ENCODE assay signal across 2 cellular contexts in the genomic region with DNA sequence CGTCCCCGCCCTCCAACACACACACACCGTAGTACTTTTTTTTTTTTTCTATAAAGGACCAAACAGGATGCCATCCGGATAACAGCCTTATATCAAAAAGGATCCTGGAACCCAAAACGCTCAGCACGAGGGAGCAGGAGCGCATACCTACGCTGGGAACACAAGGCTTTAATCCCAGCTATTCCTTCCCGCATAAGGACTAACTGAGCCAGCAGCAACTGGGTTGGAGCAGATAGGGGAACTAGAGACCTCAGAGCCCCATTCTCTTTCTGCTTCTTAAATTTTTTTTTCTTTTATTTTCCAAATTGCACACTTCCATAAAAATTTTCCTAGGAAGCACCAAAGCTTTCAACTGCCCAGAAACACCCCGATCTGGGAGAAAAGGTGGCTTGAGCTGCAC.
TF ChIP-seq lines count a peak whose summit lies in the region.

No MANE protein-coding gene starts in this region.

TF ChIP-seq in liver, 16 proteins besides CTCF, POLR2A, EP300 and RAD21:
- TF ChIP-seq FOXA2 (IDR thresholded peaks at IDR 0.05) (no peak), FOXA1 (IDR thresholded peaks at IDR 0.05) (no peak), ATF3 (IDR thresholded peaks at IDR 0.05) (no peak), YY1 (IDR thresholded peaks at IDR 0.05) (no peak), SP1 (IDR thresholded peaks at IDR 0.05) (no peak), TAF1 (conservative IDR thresholded peaks at IDR 0.05) (no peak), RXRA (IDR thresholded peaks at IDR 0.05) (no peak), ZBTB33 (IDR thresholded peaks at IDR 0.05) (no peak), HNF4A (conservative IDR thresholded peaks at IDR 0.05) (no peak), EGR1 (IDR thresholded peaks at IDR 0.05; ENCODE audit: low read depth in 2 of 2) (no peak), HNF4G (IDR thresholded peaks at IDR 0.05) (no peak), NR2F2 (IDR thresholded peaks at IDR 0.05) (no peak), REST (IDR thresholded peaks at IDR 0.05) (no peak), JUND (IDR thresholded peaks at IDR 0.05) (no peak), GABPA (IDR thresholded peaks at IDR 0.05 in 1 of 2, conservative IDR thresholded peaks at IDR 0.05 in 1 of 2) (no peak)
- TF ChIP-seq, protein P1, sequence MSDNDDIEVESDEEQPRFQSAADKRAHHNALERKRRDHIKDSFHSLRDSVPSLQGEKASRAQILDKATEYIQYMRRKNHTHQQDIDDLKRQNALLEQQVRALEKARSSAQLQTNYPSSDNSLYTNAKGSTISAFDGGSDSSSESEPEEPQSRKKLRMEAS (IDR thresholded peaks at IDR 0.05), result no peak
TF ChIP-seq in liver: peak in this region for 0.

TF ChIP-seq in HepG2, 621 proteins besides CTCF, POLR2A, EP300 and RAD21:
- TF ChIP-seq, protein P2, sequence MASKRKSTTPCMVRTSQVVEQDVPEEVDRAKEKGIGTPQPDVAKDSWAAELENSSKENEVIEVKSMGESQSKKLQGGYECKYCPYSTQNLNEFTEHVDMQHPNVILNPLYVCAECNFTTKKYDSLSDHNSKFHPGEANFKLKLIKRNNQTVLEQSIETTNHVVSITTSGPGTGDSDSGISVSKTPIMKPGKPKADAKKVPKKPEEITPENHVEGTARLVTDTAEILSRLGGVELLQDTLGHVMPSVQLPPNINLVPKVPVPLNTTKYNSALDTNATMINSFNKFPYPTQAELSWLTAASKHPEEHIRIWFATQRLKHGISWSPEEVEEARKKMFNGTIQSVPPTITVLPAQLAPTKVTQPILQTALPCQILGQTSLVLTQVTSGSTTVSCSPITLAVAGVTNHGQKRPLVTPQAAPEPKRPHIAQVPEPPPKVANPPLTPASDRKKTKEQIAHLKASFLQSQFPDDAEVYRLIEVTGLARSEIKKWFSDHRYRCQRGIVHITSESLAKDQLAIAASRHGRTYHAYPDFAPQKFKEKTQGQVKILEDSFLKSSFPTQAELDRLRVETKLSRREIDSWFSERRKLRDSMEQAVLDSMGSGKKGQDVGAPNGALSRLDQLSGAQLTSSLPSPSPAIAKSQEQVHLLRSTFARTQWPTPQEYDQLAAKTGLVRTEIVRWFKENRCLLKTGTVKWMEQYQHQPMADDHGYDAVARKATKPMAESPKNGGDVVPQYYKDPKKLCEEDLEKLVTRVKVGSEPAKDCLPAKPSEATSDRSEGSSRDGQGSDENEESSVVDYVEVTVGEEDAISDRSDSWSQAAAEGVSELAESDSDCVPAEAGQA (IDR thresholded peaks at IDR 0.05; ENCODE audit: low read depth), result no peak
- TF ChIP-seq, protein P2 (CRISPR knock-in tag; IDR thresholded peaks at IDR 0.05; ENCODE audit: borderline replicate concordance), result no peak
- no peak for TF ChIP-seq ISL2 (CRISPR knock-in tag; IDR thresholded peaks at IDR 0.05)
- no peak for TF ChIP-seq RXRA (CRISPR knock-in tag; IDR thresholded peaks at IDR 0.05)
